In the genomic region with DNA sequence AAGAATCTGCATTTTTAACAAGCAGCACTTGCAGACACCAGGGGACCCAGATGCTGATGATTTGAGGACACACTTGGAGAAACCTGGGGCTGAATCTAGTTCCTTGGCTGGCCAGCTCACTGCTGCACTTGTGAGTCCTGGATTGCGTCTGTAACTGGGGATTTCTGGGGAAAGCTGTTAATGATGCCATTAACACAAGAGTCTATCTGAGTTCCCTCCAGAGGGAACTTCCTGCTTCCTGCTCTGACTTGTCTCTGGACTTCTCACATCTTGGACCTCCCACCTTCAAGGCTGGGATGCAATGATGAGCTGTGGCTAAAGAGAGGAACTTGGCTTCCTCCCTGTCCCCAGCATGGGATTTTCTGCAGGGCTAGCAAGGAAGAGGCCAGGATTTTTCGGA, we compare ENCODE assay signal across 25 cellular contexts.
"Had no signal": no experiment of that assay in that cellular context is flagged by ENCODE, and none has a peak within 500 bp of the region (broad histone marks: within the 10 kb centered on the region; RNA-seq: fewer than 3 reads in every experiment).

No MANE protein-coding gene starts in this region.

- H3K36me3 ChIP-seq: brain microvascular endothelial cell, MG63 had no signal

- H3K4me3 Mint-ChIP-seq: activated CD8-positive, alpha-beta memory T cell treated with anti-CD3 and anti-CD28 coated beads, Interleukin-2, amount 10 ng/mL, durations not matched to agents 7 days and 5 days; activated naive CD4-positive, alpha-beta T cell treated with anti-CD3 and anti-CD28 coated beads for 36 hours; activated naive CD8-positive, alpha-beta T cell treated with anti-CD3 and anti-CD28 coated beads for 36 hours; activated T-cell treated with anti-CD3 and anti-CD28 coated beads, Interleukin-2, amount 50 U/mL, for 4 hours; WTC11 had no signal

- H3K4me3 ChIP-seq: MG63 had no signal

- H3K36me3 Mint-ChIP-seq: activated CD8-positive, alpha-beta memory T cell treated with anti-CD3 and anti-CD28 coated beads, Interleukin-2, amount 10 ng/mL, durations not matched to agents 7 days and 5 days; activated naive CD8-positive, alpha-beta T cell treated with anti-CD3 and anti-CD28 coated beads for 36 hours; WTC11 had no signal

- H3K9ac ChIP-seq: SK-N-SH had no signal

- H3K4me2 ChIP-seq: SK-N-SH had no signal

- H3K27ac Mint-ChIP-seq: activated CD8-positive, alpha-beta memory T cell treated with anti-CD3 and anti-CD28 coated beads, Interleukin-2, amount 10 ng/mL, durations not matched to agents 7 days and 5 days; activated naive CD4-positive, alpha-beta T cell treated with anti-CD3 and anti-CD28 coated beads for 36 hours; activated naive CD8-positive, alpha-beta T cell treated with anti-CD3 and anti-CD28 coated beads for 36 hours; WTC11 had no signal

- ATAC-seq: activated CD8-positive, alpha-beta memory T cell treated with anti-CD3 and anti-CD28 coated beads, Interleukin-2, amount 10 ng/mL, durations not matched to agents 7 days and 5 days; activated T-cell treated with anti-CD3 and anti-CD28 coated beads, Interleukin-2, amount 50 U/mL, for 4 hours; WTC11 had no signal

- DNase-seq: activated CD4-positive, alpha-beta T cell treated with anti-CD3 and anti-CD28 coated beads for 48 hours; activated CD4-positive, alpha-beta T cell treated with anti-CD3 and anti-CD28 coated beads, Interleukin-2, amount 50 U/mL, for 48 hours; activated CD4-positive, CD25-positive, alpha-beta regulatory T cell treated with anti-CD3 and anti-CD28 coated beads, Interleukin-2, amount 50 U/mL, for 72 hours; activated CD8-positive, alpha-beta memory T cell treated with anti-CD3 and anti-CD28 coated beads, Interleukin-2, amount 10 ng/mL, durations not matched to agents 7 days and 5 days; activated effector memory CD4-positive, alpha-beta T cell treated with anti-CD3 and anti-CD28 coated beads, Interleukin-2, amount 50 U/mL, for 16 hours; activated naive CD4-positive, alpha-beta T cell treated with anti-CD3 and anti-CD28 coated beads for 36 hours; activated naive CD8-positive, alpha-beta T cell treated with anti-CD3 and anti-CD28 coated beads for 36 hours; activated T-cell treated with anti-CD3 and anti-CD28 coated beads, Interleukin-2, amount 50 U/mL, for 4 hours; brain microvascular endothelial cell; central memory CD4-positive, alpha-beta T cell; MG63; MV-4-11; NCI-H1092 treated with DMSO at 0.1 percent for 48 hours; NCI-H1417 treated with DMSO at 0.1 percent for 48 hours; NCI-H1694; NCI-H2029; NCI-H2107; NCI-H2171 treated with DMSO at 0.1 percent for 48 hours; NCI-H226; NCI-H510A; NCI-H526 treated with DMSO at 0.1 percent for 48 hours; NCI-H82; SK-N-SH; T-helper 1 cell had no signal

- H3K27me3 ChIP-seq: MG63 had no signal

- H3K27ac ChIP-seq: brain microvascular endothelial cell had no signal

- H3K9me3 ChIP-seq: MG63, SK-N-SH had no signal

- H3K4me1 Mint-ChIP-seq: activated CD8-positive, alpha-beta memory T cell treated with anti-CD3 and anti-CD28 coated beads, Interleukin-2, amount 10 ng/mL, durations not matched to agents 7 days and 5 days; activated naive CD8-positive, alpha-beta T cell treated with anti-CD3 and anti-CD28 coated beads for 36 hours had no signal

- H3K9me3 Mint-ChIP-seq: activated naive CD4-positive, alpha-beta T cell treated with anti-CD3 and anti-CD28 coated beads for 36 hours; activated naive CD8-positive, alpha-beta T cell treated with anti-CD3 and anti-CD28 coated beads for 36 hours; activated T-cell treated with anti-CD3 and anti-CD28 coated beads, Interleukin-2, amount 50 U/mL, for 4 hours had no signal
